Comparison of ENCODE assay signal across 8 cellular contexts in genomic region chr1:114558548-114558947, GRCh38. TPM values are rescaled to one million over a fixed set of nuclear protein-coding genes. Genes with fewer than 3 reads are reported as not detected.
DNase-seq lines count a peak whose midpoint lies in the region; ATAC-seq and TF ChIP-seq lines count a peak whose summit lies in the region.

No MANE protein-coding gene starts in this region.

- H3K79me2 ChIP-seq in DOHH2 (ENCODE audit: control insufficient read depth, low read length) = no peaks in the 10 kb centered on the region

- no peaks in the 10 kb centered on the region for H4K20me1 ChIP-seq in DOHH2 (ENCODE audit: control insufficient read depth, insufficient read depth, low read depth, low read length)

- TF ChIP-seq CTCF in DOHH2 (IDR thresholded peaks at IDR 0.05; ENCODE audit: low read depth, low read length, poor library complexity, severe bottlenecking) = peak; percentile 62
- peak; percentile 20 to 52 (median 46) for TF ChIP-seq CTCF in right lobe of liver (IDR thresholded peaks at IDR 0.05)

- peaks cover 16% of the 10 kb centered on the region for H3K4me1 ChIP-seq in DOHH2 (ENCODE audit: control insufficient read depth, low read length)
- no peaks in the 10 kb centered on the region for H3K4me1 ChIP-seq in right lobe of liver

- no peaks in the 10 kb centered on the region for H3K36me3 ChIP-seq in DOHH2 (ENCODE audit: control insufficient read depth, low read length)
- H3K36me3 ChIP-seq in SK-N-MC (ENCODE audit: insufficient read depth, low read length) = no peaks in the 10 kb centered on the region
- no peaks in the 10 kb centered on the region for H3K36me3 ChIP-seq in right lobe of liver

- H3K9ac ChIP-seq in SK-N-MC (ENCODE audit: insufficient read length) = no peak overlapping the region

- no peak overlapping the region for H3K4me2 ChIP-seq in DOHH2 (ENCODE audit: low read length)

- no peaks in the 10 kb centered on the region for H3K9me2 ChIP-seq in DOHH2 (replicated peaks; ENCODE audit: control insufficient read depth, low read length)

- H3F3A ChIP-seq in DOHH2 (ENCODE audit: control insufficient read depth, insufficient read depth) = no peaks in the 10 kb centered on the region

- ATAC-seq in HG02938 (IDR thresholded peaks at IDR 0.05; ENCODE audit: unreplicated experiment) (peak; percentile 44), right lobe of liver (peak; percentile 59 to 75 (median 67)), GM19452 (IDR thresholded peaks at IDR 0.05; ENCODE audit: unreplicated experiment) (no peak), GM18858 (IDR thresholded peaks at IDR 0.05; ENCODE audit: unreplicated experiment) (no peak)

- H3K4me3 ChIP-seq in DOHH2 (ENCODE audit: low read length) = no peak overlapping the region
- no peak overlapping the region for H3K4me3 ChIP-seq in SK-N-MC
- no peak overlapping the region for H3K4me3 ChIP-seq in right lobe of liver

- H3K27me3 ChIP-seq in DOHH2 (ENCODE audit: control insufficient read depth, low read length) (no peaks in the 10 kb centered on the region), right lobe of liver (no peaks in the 10 kb centered on the region)

- no peak for DNase-seq in SK-N-MC (ENCODE audit: low read depth, low spot score)
- DNase-seq in right lobe of liver = no peak
- no peak for DNase-seq in stimulated activated CD4-positive, alpha-beta T cell treated with anti-CD3 and anti-CD28 coated beads, Interleukin-4, amount 100 ng/mL, for 4 hours
- DNase-seq in hypothalamus (lab: John Stamatoyannopoulos, UW) = no peak

- H3K27ac ChIP-seq in DOHH2 (ENCODE audit: low read depth, low read length) = no peak overlapping the region
- peak overlapping the region; percentile 25; the same call in 1 of the 2 replicates for H3K27ac ChIP-seq in SK-N-MC
- H3K27ac ChIP-seq in right lobe of liver = no peak overlapping the region

- H3K9me3 ChIP-seq in DOHH2 (ENCODE audit: control insufficient read depth, insufficient read depth, low read length) = no peaks in the 10 kb centered on the region
- H3K9me3 ChIP-seq in SK-N-MC (ENCODE audit: low read depth, low read length) = no peaks in the 10 kb centered on the region
- H3K9me3 ChIP-seq in right lobe of liver = no peaks in the 10 kb centered on the region

- TF ChIP-seq POLR2A in right lobe of liver (IDR thresholded peaks at IDR 0.05) = no peak

- 100% methylated on average over 1 of the region's 1 CpG for WGBS in right lobe of liver (ENCODE audit: insufficient coverage, low coverage, low lambda C conversion rate, missing lambda C conversion rate)

- intact Hi-C loops in right lobe of liver (cut with DNase I) = no loop called here

RNA-seq across cellular contexts. Expression of gene BCAS2, which starts 22.9 kb away (rescaled TPM):
- 10 to 100 TPM; 16.4 to 32.0 (median 22.6) TPM for total RNA-seq in right lobe of liver

RNA-seq across cellular contexts. Expression of gene TRIM33, which starts 47.5 kb away (rescaled TPM):
- total RNA-seq in right lobe of liver = 10 to 100 TPM; 13.9 to 18.0 (median 15.0) TPM

Comparison
In these comparisons a context has a peak if more than half of its experiments do, and no peak if none do; other contexts are left out.
1. ATAC-seq: peak in HG02938 (single experiment) and right lobe of liver (4 of 4); none in GM19452 (single experiment) and GM18858 (single experiment).